Comparison of ENCODE assay signal across 10 cellular contexts in the genomic region with DNA sequence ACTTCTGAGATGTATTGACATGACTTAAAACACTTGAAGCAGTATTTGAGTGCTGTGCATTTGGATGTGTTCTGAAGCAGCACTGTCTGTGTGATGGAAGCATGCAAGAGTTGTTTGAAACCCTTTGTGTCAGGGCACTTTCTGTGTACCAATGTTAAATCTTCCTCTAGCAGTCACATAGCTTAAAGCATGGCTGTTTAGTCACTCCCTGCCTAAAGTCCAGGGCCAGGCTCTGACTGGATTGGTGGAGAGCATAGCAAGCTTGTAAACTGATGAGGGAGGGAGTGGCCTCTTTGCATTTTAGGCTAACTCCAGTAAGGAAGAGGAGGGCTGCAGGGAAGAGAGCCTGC.
DNase-seq lines count a peak whose midpoint lies in the region; ATAC-seq, FAIRE-seq and TF ChIP-seq lines count a peak whose summit lies in the region.
"Had no signal": no experiment of that assay in that cellular context is flagged by ENCODE, and none has a peak within 500 bp of the region (broad histone marks: within the 10 kb centered on the region; RNA-seq: fewer than 3 reads in every experiment).

No MANE protein-coding gene starts in this region.

- peaks cover 59% of the 10 kb centered on the region; the same call in 1 of the 2 replicates for H3K79me2 ChIP-seq in Loucy (ENCODE audit: insufficient read depth, low read length)

- no peak overlapping the region for H3K4me3 ChIP-seq in Loucy (ENCODE audit: low read length, poor library complexity, severe bottlenecking)
- H3K4me3 ChIP-seq: psoas muscle had no signal

- H3K4me2 ChIP-seq in Loucy (ENCODE audit: low read depth, low read length, poor library complexity, severe bottlenecking), result peak overlapping the region; percentile 22

- POLR2A ChIA-PET in activated CD8-positive, alpha-beta T cell treated with anti-CD3 and anti-CD28 coated beads, Interleukin-2, amount 10 ng/mL, durations not matched to agents 7 days and 5 days (lab: Charles Lee), result no interaction called here

- ATAC-seq in HG03521 (IDR thresholded peaks at IDR 0.05; ENCODE audit: unreplicated experiment), result no peak
- no peak for ATAC-seq in activated CD8-positive, alpha-beta T cell treated with anti-CD3 and anti-CD28 coated beads, Interleukin-2, amount 10 ng/mL, durations not matched to agents 7 days and 5 days
- ATAC-seq: psoas muscle had no signal

- no peak for FAIRE-seq in urothelium cell line (lab: Jason Lieb, UNC)

- H3K27me3 Mint-ChIP-seq in mesothelial cell of epicardium (ENCODE audit: low read depth), result no peaks in the 10 kb centered on the region
- peaks cover 10% of the 10 kb centered on the region for H3K27me3 Mint-ChIP-seq in activated CD8-positive, alpha-beta T cell treated with anti-CD3 and anti-CD28 coated beads, Interleukin-2, amount 10 ng/mL, durations not matched to agents 7 days and 5 days (ENCODE audit: low read depth)

- H3K36me3 Mint-ChIP-seq in mesothelial cell of epicardium, result peaks cover 8% of the 10 kb centered on the region
- no peaks in the 10 kb centered on the region for H3K36me3 Mint-ChIP-seq in activated CD8-positive, alpha-beta T cell treated with anti-CD3 and anti-CD28 coated beads, Interleukin-2, amount 10 ng/mL, durations not matched to agents 7 days and 5 days (ENCODE audit: low read depth)

- H3F3A ChIP-seq in Loucy (ENCODE audit: low read depth), result peaks cover 3% of the 10 kb centered on the region

- no peak overlapping the region for H3K9ac ChIP-seq in Loucy (ENCODE audit: low read depth, low read length, poor library complexity, severe bottlenecking)

- peaks cover 9% of the 10 kb centered on the region for H4K20me1 ChIP-seq in Loucy (ENCODE audit: insufficient read depth, low read length, poor library complexity, severe bottlenecking)

- H3K9me3 ChIP-seq in Loucy (ENCODE audit: insufficient read depth, low read depth, low read length), result no peaks in the 10 kb centered on the region; the same call in 1 of the 2 replicates
- H3K9me3 ChIP-seq: psoas muscle had no signal

- H3K27ac Mint-ChIP-seq in mesothelial cell of epicardium, result peak overlapping the region; percentile 84
- no peak overlapping the region for H3K27ac Mint-ChIP-seq in activated CD8-positive, alpha-beta T cell treated with anti-CD3 and anti-CD28 coated beads, Interleukin-2, amount 10 ng/mL, durations not matched to agents 7 days and 5 days

- H2AFZ ChIP-seq in Loucy (ENCODE audit: low read length), result no peak overlapping the region

- no peak overlapping the region for H3K4me3 Mint-ChIP-seq in mesothelial cell of epicardium
- no peak overlapping the region for H3K4me3 Mint-ChIP-seq in activated CD8-positive, alpha-beta T cell treated with anti-CD3 and anti-CD28 coated beads, Interleukin-2, amount 10 ng/mL, durations not matched to agents 7 days and 5 days

- H3K9me3 Mint-ChIP-seq in mesothelial cell of epicardium, result peaks cover 5% of the 10 kb centered on the region
- peaks cover 9% of the 10 kb centered on the region for H3K9me3 Mint-ChIP-seq in activated CD8-positive, alpha-beta T cell treated with anti-CD3 and anti-CD28 coated beads, Interleukin-2, amount 10 ng/mL, durations not matched to agents 7 days and 5 days (ENCODE audit: insufficient read depth)

- peaks cover 57% of the 10 kb centered on the region for H3K4me1 Mint-ChIP-seq in mesothelial cell of epicardium
- peaks cover 26% of the 10 kb centered on the region for H3K4me1 Mint-ChIP-seq in activated CD8-positive, alpha-beta T cell treated with anti-CD3 and anti-CD28 coated beads, Interleukin-2, amount 10 ng/mL, durations not matched to agents 7 days and 5 days (ENCODE audit: low read depth)

- no peaks in the 10 kb centered on the region; the same call in 1 of the 2 replicates for H3K36me3 ChIP-seq in Loucy (ENCODE audit: insufficient read depth, low read length)

- CTCF ChIA-PET in activated CD8-positive, alpha-beta T cell treated with anti-CD3 and anti-CD28 coated beads, Interleukin-2, amount 10 ng/mL, durations not matched to agents 7 days and 5 days (lab: Charles Lee), result interaction anchor here (1.2 kb wide), 1 partner anchor 10 kb away, joined by 4 read pairs; no protein-coding TSS in a partner anchor

- DNase-seq in AG20443 (ENCODE audit: low spot score) (peak; percentile 42), dermis blood vessel endothelial cell (peak; percentile 39), mesothelial cell of epicardium (ENCODE audit: low spot score in 2 of 2, unreplicated experiment in 2 of 2) (no peak), mesenteric fat pad (ENCODE audit: low spot score) (no peak), urothelium cell line (ENCODE audit: low spot score) (no peak)
- DNase-seq in activated CD8-positive, alpha-beta T cell treated with anti-CD3 and anti-CD28 coated beads, Interleukin-2, amount 10 ng/mL, durations not matched to agents 7 days and 5 days, result no peak
- DNase-seq: NCI-H1048, psoas muscle had no signal

- TF ChIP-seq CTCF in Loucy (conservative IDR thresholded peaks at IDR 0.05; ENCODE audit: low read length), result no peak
- TF ChIP-seq CTCF in mesothelial cell of epicardium (IDR thresholded peaks at IDR 0.05; ENCODE audit: unreplicated experiment), result no peak

- peaks cover 45% of the 10 kb centered on the region for H3K4me1 ChIP-seq in Loucy (ENCODE audit: insufficient read depth, low read length, poor library complexity, severe bottlenecking)
- H3K4me1 ChIP-seq: psoas muscle had no signal

- no peaks in the 10 kb centered on the region for H3K27me3 ChIP-seq in Loucy (ENCODE audit: insufficient read depth, low read length, poor library complexity, severe bottlenecking)

- no peaks in the 10 kb centered on the region for H3K9me2 ChIP-seq in Loucy (replicated peaks; ENCODE audit: low read depth, low read length)

Comparison
In these comparisons a context has a peak if more than half of its experiments do, and no peak if none do; other contexts are left out.
1. DNase-seq: peak in AG20443 (single experiment) and dermis blood vessel endothelial cell (single experiment); none in mesothelial cell of epicardium (0 of 2), activated CD8-positive, alpha-beta T cell treated with anti-CD3 and anti-CD28 coated beads, Interleukin-2, amount 10 ng/mL, durations not matched to agents 7 days and 5 days (single experiment), mesenteric fat pad (single experiment) and urothelium cell line (single experiment).